ENCODE assay signal across 26 cellular contexts in genomic region chr9:81653240-81653639, GRCh38. TPM values are rescaled to one million over a fixed set of nuclear protein-coding genes. Genes with fewer than 3 reads are reported as not detected.
DNase-seq lines count a peak whose midpoint lies in the region; ATAC-seq, FAIRE-seq and TF ChIP-seq lines count a peak whose summit lies in the region.
"Had no signal": no experiment of that assay in that cellular context is flagged by ENCODE, and none has a peak within 500 bp of the region (broad histone marks: within the 10 kb centered on the region; RNA-seq: fewer than 3 reads in every experiment).

No MANE protein-coding gene starts in this region.

- H3K4me2 ChIP-seq in GM23248 (ENCODE audit: unreplicated experiment) (peak overlapping the region; percentile 14), endothelial cell of umbilical vein (ENCODE audit: insufficient read depth, low read length) (peak overlapping the region; percentile 13)

- no peaks in the 10 kb centered on the region for H3K27me3 Mint-ChIP-seq in memory B cell
- no peaks in the 10 kb centered on the region for H3K27me3 Mint-ChIP-seq in activated CD4-positive, alpha-beta T cell treated with anti-CD3 and anti-CD28 coated beads, Interleukin-2, amount 10 ng/mL, durations not matched to agents 7 days and 5 days
- H3K27me3 Mint-ChIP-seq: activated CD4-positive, alpha-beta memory T cell treated with anti-CD3 and anti-CD28 coated beads for 36 hours; dendritic cell treated with granulocyte-macrophage colony-stimulating factor and Interleukin-4, amounts not matched to agents 40 ng/mL and 50 ng/mL, for 4 days; stimulated activated naive CD8-positive, alpha-beta T cell treated with anti-CD3 and anti-CD28 coated beads, Interleukin-15, amount 100 ng/mL, for 72 hours had no signal

- H3K27ac Mint-ChIP-seq in memory B cell: peak overlapping the region; percentile 97
- H3K27ac Mint-ChIP-seq in activated CD4-positive, alpha-beta T cell treated with anti-CD3 and anti-CD28 coated beads, Interleukin-2, amount 10 ng/mL, durations not matched to agents 7 days and 5 days: no peak overlapping the region
- H3K27ac Mint-ChIP-seq: activated CD4-positive, alpha-beta memory T cell treated with anti-CD3 and anti-CD28 coated beads for 36 hours; CD8-positive, alpha-beta T cell; dendritic cell treated with granulocyte-macrophage colony-stimulating factor and Interleukin-4, amounts not matched to agents 40 ng/mL and 50 ng/mL, for 4 days; stimulated activated naive CD8-positive, alpha-beta T cell treated with anti-CD3 and anti-CD28 coated beads, Interleukin-15, amount 100 ng/mL, for 72 hours; T-helper 2 cell treated with Interferon-gamma antibody and Interleukin-4, amounts not matched to agents 5 μg/mL and 100 μg/mL, for 36 hours had no signal

- no peak for TF ChIP-seq POLR2A in endothelial cell of umbilical vein (IDR thresholded peaks at IDR 0.05; ENCODE audit: low read depth, low read length)

- H4K20me1 ChIP-seq in GM23248 (ENCODE audit: insufficient read depth) (no peaks in the 10 kb centered on the region), endothelial cell of umbilical vein (replicated peaks; ENCODE audit: control insufficient read depth, extremely low read depth, insufficient read depth, low read length) (no peaks in the 10 kb centered on the region)

- H3K36me3 Mint-ChIP-seq in memory B cell: peaks cover 23% of the 10 kb centered on the region
- no peaks in the 10 kb centered on the region for H3K36me3 Mint-ChIP-seq in activated CD4-positive, alpha-beta T cell treated with anti-CD3 and anti-CD28 coated beads, Interleukin-2, amount 10 ng/mL, durations not matched to agents 7 days and 5 days (ENCODE audit: low read depth)
- H3K36me3 Mint-ChIP-seq: activated CD4-positive, alpha-beta memory T cell treated with anti-CD3 and anti-CD28 coated beads for 36 hours; CD8-positive, alpha-beta T cell had no signal

- intact Hi-C loops in endothelial cell of umbilical vein (cut with micrococcal nuclease): no loop called here

- no peak overlapping the region for H3K9ac ChIP-seq in GM23248
- H3K9ac ChIP-seq in endothelial cell of umbilical vein (replicated peaks; ENCODE audit: extremely low read depth, insufficient read depth, low read length): no peak overlapping the region

- H3K79me2 ChIP-seq in GM23248 (ENCODE audit: insufficient read depth): no peaks in the 10 kb centered on the region
- peaks cover 18% of the 10 kb centered on the region for H3K79me2 ChIP-seq in endothelial cell of umbilical vein (ENCODE audit: control insufficient read depth, insufficient read depth, low read length)

- H3K9me2 ChIP-seq in GM23248 (ENCODE audit: insufficient read depth): no peaks in the 10 kb centered on the region

- FAIRE-seq in RCC 7860 (lab: Jason Lieb, UNC) (peak; percentile 65), endothelial cell of umbilical vein (lab: Jason Lieb, UNC) (no peak)

- H2AFZ ChIP-seq in GM23248: no peak overlapping the region
- no peak overlapping the region for H2AFZ ChIP-seq in endothelial cell of umbilical vein (ENCODE audit: low read depth, low read length)

- peaks cover 12% of the 10 kb centered on the region for H3K4me1 ChIP-seq in GM23248 (ENCODE audit: insufficient read depth)
- H3K4me1 ChIP-seq in endothelial cell of umbilical vein (ENCODE audit: control insufficient read depth, extremely low read depth, insufficient read depth, low read length): peaks cover 36% of the 10 kb centered on the region

- no TSS peak for BruUV-seq in endothelial cell of umbilical vein (replicated peaks; lab: Mats Ljungman, UMichigan)

- dilution Hi-C loops in endothelial cell of umbilical vein (cut with MboI; ENCODE audit: extremely low pct_ligation_motif_present, low sequenced_read_pairs): no loop called here

- ATAC-seq in memory B cell (ENCODE audit: low read depth): no peak
- ATAC-seq: CD8-positive, alpha-beta T cell; HepG2; left cardiac atrium; stimulated activated naive CD8-positive, alpha-beta T cell treated with anti-CD3 and anti-CD28 coated beads, Interleukin-15, amount 100 ng/mL, for 72 hours had no signal

- H3K9me3 ChIP-seq in GM23248 (ENCODE audit: low read depth) (no peaks in the 10 kb centered on the region), endothelial cell of umbilical vein (replicated peaks; ENCODE audit: control insufficient read depth, insufficient read depth, low read length) (no peaks in the 10 kb centered on the region)
- H3K9me3 ChIP-seq: Peyer's patch, spleen, tibial nerve had no signal

- no peaks in the 10 kb centered on the region for H3K9me1 ChIP-seq in endothelial cell of umbilical vein (replicated peaks; ENCODE audit: control insufficient read depth, extremely low read depth, insufficient read depth, low read length)

- H3K4me1 Mint-ChIP-seq in memory B cell: peaks cover 54% of the 10 kb centered on the region
- no peaks in the 10 kb centered on the region for H3K4me1 Mint-ChIP-seq in activated CD4-positive, alpha-beta T cell treated with anti-CD3 and anti-CD28 coated beads, Interleukin-2, amount 10 ng/mL, durations not matched to agents 7 days and 5 days

- POLR2A ChIA-PET in endothelial cell of umbilical vein (lab: Charles Lee): interaction anchor here (0.6 kb wide), 1 partner anchor 58 kb away, joined by 3 read pairs; no protein-coding TSS in a partner anchor
- POLR2A ChIA-PET in activated CD4-positive, alpha-beta T cell treated with anti-CD3 and anti-CD28 coated beads, Interleukin-2, amount 10 ng/mL, durations not matched to agents 7 days and 5 days (lab: Charles Lee): no interaction called here

- DNase-seq in GM23248 (peak; percentile 37), RCC 7860 (ENCODE audit: low spot score) (peak; percentile 37), endothelial cell of umbilical vein (ENCODE audit: low read depth, low spot score) (no peak), memory B cell (ENCODE audit: low spot score in 2 of 2) (no peak), globus pallidus (ENCODE audit: low spot score) (no peak), pons (ENCODE audit: low spot score) (no peak)
- no peak for DNase-seq in stimulated activated CD4-positive, alpha-beta T cell treated with anti-CD3 and anti-CD28 coated beads, Interleukin-4, amount 100 ng/mL, for 24 hours
- no peak for DNase-seq in activated CD4-positive, alpha-beta T cell treated with anti-CD3 and anti-CD28 coated beads, Interleukin-2, amount 10 ng/mL, durations not matched to agents 7 days and 5 days
- DNase-seq: activated CD4-positive, alpha-beta memory T cell treated with anti-CD3 and anti-CD28 coated beads for 36 hours; activated effector memory CD4-positive, alpha-beta T cell treated with anti-CD3 and anti-CD28 coated beads, Interleukin-2, amount 50 U/mL, for 16 hours; CD8-positive, alpha-beta T cell; DMS153; left cardiac atrium; mesendoderm; NCI-H1417; NCI-H2107; NCI-H446 treated with DMSO at 0.1 percent for 48 hours; Peyer's patch; spleen; stimulated activated CD4-positive, alpha-beta T cell treated with anti-CD3 and anti-CD28 coated beads, Interleukin-4, amount 100 ng/mL, for 4 hours; stimulated activated naive CD8-positive, alpha-beta T cell treated with anti-CD3 and anti-CD28 coated beads, Interleukin-15, amount 100 ng/mL, for 72 hours had no signal

- H3K27me3 ChIP-seq in GM23248 (replicated peaks; ENCODE audit: insufficient read depth) (no peaks in the 10 kb centered on the region), endothelial cell of umbilical vein (ENCODE audit: control insufficient read depth in 2 of 2, insufficient read depth in 2 of 2, low read length in 2 of 2) (no peaks in the 10 kb centered on the region)
- H3K27me3 ChIP-seq: Peyer's patch, spleen, tibial nerve had no signal

- H3F3A ChIP-seq in GM23248 (ENCODE audit: insufficient read depth): peaks cover 11% of the 10 kb centered on the region; the same call in 1 of the 2 replicates

- H3K9me3 Mint-ChIP-seq in memory B cell: no peaks in the 10 kb centered on the region
- H3K9me3 Mint-ChIP-seq in activated CD4-positive, alpha-beta T cell treated with anti-CD3 and anti-CD28 coated beads, Interleukin-2, amount 10 ng/mL, durations not matched to agents 7 days and 5 days: no peaks in the 10 kb centered on the region
- H3K9me3 Mint-ChIP-seq: activated CD4-positive, alpha-beta memory T cell treated with anti-CD3 and anti-CD28 coated beads for 36 hours; CD8-positive, alpha-beta T cell; dendritic cell treated with granulocyte-macrophage colony-stimulating factor and Interleukin-4, amounts not matched to agents 40 ng/mL and 50 ng/mL, for 4 days; stimulated activated naive CD8-positive, alpha-beta T cell treated with anti-CD3 and anti-CD28 coated beads, Interleukin-15, amount 100 ng/mL, for 72 hours; T-helper 2 cell treated with Interferon-gamma antibody and Interleukin-4, amounts not matched to agents 5 μg/mL and 100 μg/mL, for 36 hours had no signal

- no peak for TF ChIP-seq CTCF in endothelial cell of umbilical vein (IDR thresholded peaks at IDR 0.05; ENCODE audit: extremely low read depth in 1 of 2, insufficient read depth in 1 of 2, low read depth in 1 of 2, low read length in 2 of 2)

- 91 to 93% methylated on average over 3 of the region's 3 CpGs for WGBS in GM23248 (ENCODE audit: low coverage in 1 of 2, low lambda C conversion rate in 2 of 2, missing lambda C conversion rate in 2 of 2), 2 experiments

- peak overlapping the region; percentile 53 for H3K4me3 Mint-ChIP-seq in memory B cell
- H3K4me3 Mint-ChIP-seq in activated CD4-positive, alpha-beta T cell treated with anti-CD3 and anti-CD28 coated beads, Interleukin-2, amount 10 ng/mL, durations not matched to agents 7 days and 5 days: no peak overlapping the region
- H3K4me3 Mint-ChIP-seq: activated CD4-positive, alpha-beta memory T cell treated with anti-CD3 and anti-CD28 coated beads for 36 hours; CD8-positive, alpha-beta T cell; dendritic cell treated with granulocyte-macrophage colony-stimulating factor and Interleukin-4, amounts not matched to agents 40 ng/mL and 50 ng/mL, for 4 days; stimulated activated naive CD8-positive, alpha-beta T cell treated with anti-CD3 and anti-CD28 coated beads, Interleukin-15, amount 100 ng/mL, for 72 hours; T-helper 2 cell treated with Interferon-gamma antibody and Interleukin-4, amounts not matched to agents 5 μg/mL and 100 μg/mL, for 36 hours had no signal

- H3K36me3 ChIP-seq in GM23248 (ENCODE audit: low read depth) (peaks cover 3% of the 10 kb centered on the region; the same call in 1 of the 2 replicates), endothelial cell of umbilical vein (ENCODE audit: control insufficient read depth in 2 of 2, extremely low read depth in 1 of 2, insufficient read depth in 2 of 2, low read length in 2 of 2) (peaks cover 3 to 18% of the 10 kb centered on the region in 2 experiments)
- H3K36me3 ChIP-seq: cardiac muscle cell had no signal

- CTCF ChIA-PET in endothelial cell of umbilical vein (lab: Charles Lee): interaction anchor here (0.9 to 1.4 kb wide), 6 partner anchors 13 to 131 kb away, joined by 3 to 5 read pairs (median 4); no protein-coding TSS in a partner anchor
- CTCF ChIA-PET in activated CD4-positive, alpha-beta T cell treated with anti-CD3 and anti-CD28 coated beads, Interleukin-2, amount 10 ng/mL, durations not matched to agents 7 days and 5 days (lab: Charles Lee): no interaction called here

- H3K4me3 ChIP-seq in GM23248: no peak overlapping the region
- H3K4me3 ChIP-seq in endothelial cell of umbilical vein (replicated peaks in 1 of 3; ENCODE audit: insufficient read depth in 1 of 3, low read depth in 1 of 3, low read length in 3 of 3): no peak overlapping the region
- H3K4me3 ChIP-seq: cardiac muscle cell, Peyer's patch, tibial nerve had no signal

- H3K27ac ChIP-seq in GM23248: no peak overlapping the region
- no peak overlapping the region for H3K27ac ChIP-seq in endothelial cell of umbilical vein (ENCODE audit: insufficient read depth, low read depth, low read length)
- H3K27ac ChIP-seq: cardiac muscle cell, tibial nerve had no signal

- in situ Hi-C loops in GM23248 (cut with MboI): no loop called here

RNA-seq across cellular contexts. Expression of gene TLE1, which starts 36.1 kb away (rescaled TPM):
- total RNA-seq in GM23248 (2014; rRNA removed; shearing (Covaris generic)): 14.4 and 16.7 TPM in 2 replicates
- polyA plus RNA-seq in GM23248 (2016; fragmentation: Nextera tagmentation; extraction: Ambion mirVana) (6.4 TPM in 2 replicates), endothelial cell of umbilical vein (54.6 and 55.0 TPM in 2 replicates)
- total RNA-seq in endothelial cell of umbilical vein: 58.2 and 60.8 TPM in 2 replicates
- polyA plus RNA-seq in endothelial cell of umbilical vein (2011; cell fraction: cytosol; rRNA removed): 50.4 and 55.6 TPM in 2 replicates
- 67.2 and 67.7 TPM in 2 replicates for polyA plus RNA-seq in endothelial cell of umbilical vein (2011; cell fraction: nucleus; rRNA removed)
- 46.0 and 50.3 TPM in 2 replicates for polyA plus RNA-seq in endothelial cell of umbilical vein (2012)
- 59.1 and 65.1 TPM in 2 replicates for polyA minus RNA-seq in endothelial cell of umbilical vein
- not detected for polyA minus RNA-seq in endothelial cell of umbilical vein (2011; cell fraction: cytosol; rRNA and poly(A)+ RNA removed)
- polyA minus RNA-seq in endothelial cell of umbilical vein (2011; cell fraction: nucleus; rRNA and poly(A)+ RNA removed): 57.3 and 57.5 TPM in 2 replicates
- total RNA-seq in activated CD4-positive, alpha-beta T cell treated with anti-CD3 and anti-CD28 coated beads, Interleukin-2, amount 10 ng/mL, durations not matched to agents 7 days and 5 days: under 1 TPM; 0.37 to 0.75 TPM

Comparison
In these comparisons a context has a peak if more than half of its experiments do, and no peak if none do; other contexts are left out.
1. DNase-seq: peak in GM23248 (single experiment) and RCC 7860 (single experiment); none in endothelial cell of umbilical vein (single experiment), memory B cell (0 of 2), globus pallidus (single experiment), stimulated activated CD4-positive, alpha-beta T cell treated with anti-CD3 and anti-CD28 coated beads, Interleukin-4, amount 100 ng/mL, for 24 hours (single experiment), activated CD4-positive, alpha-beta T cell treated with anti-CD3 and anti-CD28 coated beads, Interleukin-2, amount 10 ng/mL, durations not matched to agents 7 days and 5 days (single experiment) and pons (single experiment).